In the genomic region with DNA sequence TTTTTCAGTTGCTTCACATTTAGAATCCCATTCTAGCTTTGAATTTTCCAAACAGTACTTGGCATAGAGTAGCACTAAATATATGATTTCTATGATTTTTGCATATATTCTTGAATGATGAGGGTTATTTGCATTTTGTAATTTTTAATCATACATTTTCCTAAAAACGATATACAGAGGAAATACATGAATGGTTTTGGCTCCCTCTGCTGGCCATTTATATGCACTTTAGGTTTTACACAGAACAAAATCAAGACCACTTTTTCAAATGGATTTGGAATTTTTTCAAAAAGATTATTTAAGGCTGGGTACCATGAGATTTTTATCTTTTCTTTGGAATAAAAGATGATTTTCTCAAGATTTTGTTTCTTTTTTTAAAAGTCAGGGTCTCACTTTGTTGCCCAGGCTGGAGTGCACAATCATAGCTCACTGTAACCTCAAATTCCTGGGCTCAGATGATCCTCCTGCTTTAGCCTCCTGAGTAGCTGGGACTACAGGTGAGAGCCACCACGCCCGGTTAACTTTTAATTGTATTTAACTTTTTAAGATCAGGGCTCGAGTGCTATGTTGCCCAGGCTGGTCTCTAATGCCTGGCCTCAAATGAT, we compare ENCODE assay signal across 8 cellular contexts. TPM values are rescaled to one million over a fixed set of nuclear protein-coding genes. Genes with fewer than 3 reads are reported as not detected.
DNase-seq lines count a peak whose midpoint lies in the region; ATAC-seq and TF ChIP-seq lines count a peak whose summit lies in the region.

No MANE protein-coding gene starts in this region.

- H3K4me1 ChIP-seq in right atrium auricular region (no peaks in the 10 kb centered on the region), smooth muscle cell (ENCODE audit: low read depth) (no peaks in the 10 kb centered on the region)

- H3F3A ChIP-seq in smooth muscle cell (ENCODE audit: low read depth) = no peaks in the 10 kb centered on the region

- no peak overlapping the region for H3K9ac ChIP-seq in smooth muscle cell (ENCODE audit: low read depth)

- H3K27me3 ChIP-seq in right atrium auricular region = no peaks in the 10 kb centered on the region
- H3K27me3 ChIP-seq in smooth muscle cell (ENCODE audit: low read depth) = peaks cover 7% of the 10 kb centered on the region

- H3K36me3 ChIP-seq in right atrium auricular region (no peaks in the 10 kb centered on the region), smooth muscle cell (ENCODE audit: low read depth) (no peaks in the 10 kb centered on the region)

- CTCF ChIA-PET in activated CD8-positive, alpha-beta T cell treated with anti-CD3 and anti-CD28 coated beads, Interleukin-2, amount 10 ng/mL, durations not matched to agents 7 days and 5 days (lab: Charles Lee) = interaction anchor here (0.7 to 2.0 kb wide), 11 partner anchors 8 to 759 kb away, joined by 3 to 12 read pairs (median 3); a partner anchor contains a TSS

- DNase-seq in NCI-H526 (lab: John Stamatoyannopoulos, UW) = peak; percentile 15 to 43
- DNase-seq in NCI-H526 treated with DMSO at 0.1 percent for 48 hours (lab: John Stamatoyannopoulos, UW) = no peak
- DNase-seq in GM20000 (ENCODE audit: low spot score) = peak; percentile 40
- DNase-seq in NCI-H1092 treated with DMSO at 0.1 percent for 48 hours (lab: John Stamatoyannopoulos, UW) = peak; percentile 23
- DNase-seq in activated CD8-positive, alpha-beta T cell treated with anti-CD3 and anti-CD28 coated beads, Interleukin-2, amount 10 ng/mL, durations not matched to agents 7 days and 5 days = peak; percentile 62
- DNase-seq in right atrium auricular region (ENCODE audit: low spot score) = no peak
- DNase-seq in smooth muscle cell (lab: John Stamatoyannopoulos, UW; ENCODE audit: unreplicated experiment) = no peak

- H3K9me3 Mint-ChIP-seq in activated CD8-positive, alpha-beta T cell treated with anti-CD3 and anti-CD28 coated beads, Interleukin-2, amount 10 ng/mL, durations not matched to agents 7 days and 5 days (ENCODE audit: insufficient read depth) = no peaks in the 10 kb centered on the region

- WGBS in smooth muscle cell (ENCODE audit: low lambda C conversion rate) = 17% methylated on average over 4 of the region's 4 CpGs

- peak; percentile 37 for TF ChIP-seq CTCF in GM20000 (IDR thresholded peaks at IDR 0.05; ENCODE audit: extremely low read depth, missing control alignments)
- peak; percentile 84 to 89 for TF ChIP-seq CTCF in right atrium auricular region (IDR thresholded peaks at IDR 0.05)
- TF ChIP-seq CTCF in smooth muscle cell (IDR thresholded peaks at IDR 0.05; ENCODE audit: borderline replicate concordance, insufficient read depth, poor library complexity, severe bottlenecking) = peak; percentile 92

- ATAC-seq in activated CD8-positive, alpha-beta T cell treated with anti-CD3 and anti-CD28 coated beads, Interleukin-2, amount 10 ng/mL, durations not matched to agents 7 days and 5 days = no peak
- ATAC-seq in HG02623 (IDR thresholded peaks at IDR 0.05; ENCODE audit: unreplicated experiment) = no peak

- no peak overlapping the region for H3K27ac Mint-ChIP-seq in activated CD8-positive, alpha-beta T cell treated with anti-CD3 and anti-CD28 coated beads, Interleukin-2, amount 10 ng/mL, durations not matched to agents 7 days and 5 days

- peak overlapping the region; percentile 68 for H2AFZ ChIP-seq in smooth muscle cell (ENCODE audit: low read depth)

- no peak overlapping the region for H3K27ac ChIP-seq in right atrium auricular region
- H3K27ac ChIP-seq in smooth muscle cell (ENCODE audit: low read depth) = no peak overlapping the region

- H3K4me3 ChIP-seq in right atrium auricular region = no peak overlapping the region
- no peak overlapping the region for H3K4me3 ChIP-seq in smooth muscle cell

- H3K27me3 Mint-ChIP-seq in activated CD8-positive, alpha-beta T cell treated with anti-CD3 and anti-CD28 coated beads, Interleukin-2, amount 10 ng/mL, durations not matched to agents 7 days and 5 days (ENCODE audit: low read depth) = peaks cover 34% of the 10 kb centered on the region

- no peaks in the 10 kb centered on the region for H4K20me1 ChIP-seq in smooth muscle cell (ENCODE audit: low read depth)

- H3K4me1 Mint-ChIP-seq in activated CD8-positive, alpha-beta T cell treated with anti-CD3 and anti-CD28 coated beads, Interleukin-2, amount 10 ng/mL, durations not matched to agents 7 days and 5 days (ENCODE audit: low read depth) = peaks cover 4% of the 10 kb centered on the region

- H3K9me3 ChIP-seq in right atrium auricular region (no peaks in the 10 kb centered on the region), smooth muscle cell (replicated peaks; ENCODE audit: low read depth) (no peaks in the 10 kb centered on the region)

- H3K36me3 Mint-ChIP-seq in activated CD8-positive, alpha-beta T cell treated with anti-CD3 and anti-CD28 coated beads, Interleukin-2, amount 10 ng/mL, durations not matched to agents 7 days and 5 days (ENCODE audit: low read depth) = no peaks in the 10 kb centered on the region

- H3K4me2 ChIP-seq in smooth muscle cell = peak overlapping the region; percentile 48

- H3K79me2 ChIP-seq in smooth muscle cell (ENCODE audit: low read depth) = no peaks in the 10 kb centered on the region

- POLR2A ChIA-PET in activated CD8-positive, alpha-beta T cell treated with anti-CD3 and anti-CD28 coated beads, Interleukin-2, amount 10 ng/mL, durations not matched to agents 7 days and 5 days (lab: Charles Lee) = no interaction called here

- H3K4me3 Mint-ChIP-seq in activated CD8-positive, alpha-beta T cell treated with anti-CD3 and anti-CD28 coated beads, Interleukin-2, amount 10 ng/mL, durations not matched to agents 7 days and 5 days = no peak overlapping the region

RNA-seq across cellular contexts. Expression of a gene that starts 16.7 kb away (rescaled TPM):
- total RNA-seq in activated CD8-positive, alpha-beta T cell treated with anti-CD3 and anti-CD28 coated beads, Interleukin-2, amount 10 ng/mL, durations not matched to agents 7 days and 5 days = 10 to 100 TPM; 21.7 to 24.4 TPM
- total RNA-seq in right atrium auricular region (10 to 100 TPM; 20.2 to 43.6 TPM), smooth muscle cell (34.0 and 40.4 TPM in 2 replicates)
- 22.4 and 28.4 TPM in 2 replicates for polyA plus RNA-seq in smooth muscle cell

RNA-seq across cellular contexts. Expression of a gene that starts 35.9 kb away (rescaled TPM):
- not detected for total RNA-seq in activated CD8-positive, alpha-beta T cell treated with anti-CD3 and anti-CD28 coated beads, Interleukin-2, amount 10 ng/mL, durations not matched to agents 7 days and 5 days
- total RNA-seq in right atrium auricular region = not detected
- total RNA-seq in smooth muscle cell = not detected in 2 replicates
- not detected in 2 replicates for polyA plus RNA-seq in smooth muscle cell

Comparison
In these comparisons a context has a peak if more than half of its experiments do, and no peak if none do; other contexts are left out.
1. DNase-seq: peak in NCI-H526 (2 of 2), GM20000 (single experiment), NCI-H1092 treated with DMSO at 0.1 percent for 48 hours (single experiment) and activated CD8-positive, alpha-beta T cell treated with anti-CD3 and anti-CD28 coated beads, Interleukin-2, amount 10 ng/mL, durations not matched to agents 7 days and 5 days (single experiment); none in NCI-H526 treated with DMSO at 0.1 percent for 48 hours (single experiment), right atrium auricular region (single experiment) and smooth muscle cell (single experiment).
2. CTCF ChIP-seq: peak in every context shown above with its lines; median percentile 92 in smooth muscle cell; 86 in right atrium auricular region; 37 in GM20000.